Comparison of ENCODE assay signal across 17 cellular contexts in genomic region chr12:112795582-112795981, GRCh38. TPM values are rescaled to one million over a fixed set of nuclear protein-coding genes. Genes with fewer than 3 reads are reported as not detected.
DNase-seq lines count a peak whose midpoint lies in the region; ATAC-seq lines count a peak whose summit lies in the region.
"Had no signal": no experiment of that assay in that cellular context is flagged by ENCODE, and none has a peak within 500 bp of the region (broad histone marks: within the 10 kb centered on the region; RNA-seq: fewer than 3 reads in every experiment).

No MANE protein-coding gene starts in this region.

- H3K36me3 ChIP-seq in trophoblast cell (ENCODE audit: control insufficient read depth in 1 of 2, insufficient read depth in 2 of 2, low read length in 2 of 2), result no peaks in the 10 kb centered on the region
- H3K36me3 ChIP-seq: BLaER1 treated with 17β-estradiol and CSF1 and Interleukin-3, amounts not matched to agents 10 nM and 100 nM had no signal

- no peak for ATAC-seq in HG03108 (IDR thresholded peaks at IDR 0.05; ENCODE audit: unreplicated experiment)
- ATAC-seq: CD8-positive, alpha-beta T cell; GM12878 had no signal

- H3K4ac ChIP-seq in trophoblast cell (ENCODE audit: low read depth, low read length), result no peak overlapping the region

- no peak overlapping the region for H4K12ac ChIP-seq in trophoblast cell (ENCODE audit: low read depth, low read length)

- no peak overlapping the region for H4K8ac ChIP-seq in trophoblast cell (ENCODE audit: low read depth, low read length)

- no peak overlapping the region for H3K14ac ChIP-seq in trophoblast cell (ENCODE audit: low read length)

- no peak overlapping the region for H2BK5ac ChIP-seq in trophoblast cell (ENCODE audit: low read depth, low read length, poor library complexity)

- no peaks in the 10 kb centered on the region for H3K9me3 ChIP-seq in trophoblast cell (ENCODE audit: insufficient read depth, low read depth, low read length)
- H3K9me3 ChIP-seq: BLaER1 treated with 17β-estradiol and CSF1 and Interleukin-3, amounts not matched to agents 10 nM and 100 nM had no signal

- H3K4me1 Mint-ChIP-seq in activated naive CD4-positive, alpha-beta T cell treated with anti-CD3 and anti-CD28 coated beads, Interleukin-2, amount 50 U/mL, for 24 hours, result no peaks in the 10 kb centered on the region
- H3K4me1 Mint-ChIP-seq: B cell had no signal

- no peak overlapping the region for H3K4me3 Mint-ChIP-seq in activated naive CD4-positive, alpha-beta T cell treated with anti-CD3 and anti-CD28 coated beads, Interleukin-2, amount 50 U/mL, for 24 hours
- H3K4me3 Mint-ChIP-seq: B cell; CD8-positive, alpha-beta T cell had no signal

- no peak overlapping the region for H4K91ac ChIP-seq in trophoblast cell (ENCODE audit: low read depth, low read length)

- WGBS in trophoblast cell (ENCODE audit: extremely low coverage, insufficient coverage, insufficient read length), result no CpG with 5 or more reads among the region's 3 CpGs

- H3K79me2 ChIP-seq in trophoblast cell (ENCODE audit: control insufficient read depth, insufficient read depth, low read length, poor library complexity), result no peaks in the 10 kb centered on the region

- H3K9ac ChIP-seq in trophoblast cell (ENCODE audit: low read length), result no peak overlapping the region
- H3K9ac ChIP-seq: BLaER1 treated with 17β-estradiol and CSF1 and Interleukin-3, amounts not matched to agents 10 nM and 100 nM; GM23248 had no signal

- H3K4me3 ChIP-seq in trophoblast cell (ENCODE audit: low read depth, low read length), result no peak overlapping the region
- H3K4me3 ChIP-seq: BLaER1 treated with 17β-estradiol and CSF1 and Interleukin-3, amounts not matched to agents 10 nM and 100 nM; GM12878; GM23248 had no signal

- peak overlapping the region; percentile 20 for H3K27ac Mint-ChIP-seq in activated naive CD4-positive, alpha-beta T cell treated with anti-CD3 and anti-CD28 coated beads, Interleukin-2, amount 50 U/mL, for 24 hours
- H3K27ac Mint-ChIP-seq: B cell; CD8-positive, alpha-beta T cell had no signal

- no peak overlapping the region for H2AFZ ChIP-seq in trophoblast cell (ENCODE audit: insufficient read depth, low read length, poor library complexity)
- H2AFZ ChIP-seq: GM23248 had no signal

- H3K4me1 ChIP-seq in trophoblast cell (ENCODE audit: control insufficient read depth in 1 of 2, insufficient read depth in 2 of 2, low read length in 2 of 2), result no peaks in the 10 kb centered on the region

- H3K18ac ChIP-seq in trophoblast cell (ENCODE audit: low read length), result no peak overlapping the region

- H3K9me3 Mint-ChIP-seq in activated naive CD4-positive, alpha-beta T cell treated with anti-CD3 and anti-CD28 coated beads, Interleukin-2, amount 50 U/mL, for 24 hours, result no peaks in the 10 kb centered on the region
- H3K9me3 Mint-ChIP-seq: CD8-positive, alpha-beta T cell had no signal

- H3K27me3 Mint-ChIP-seq in activated naive CD4-positive, alpha-beta T cell treated with anti-CD3 and anti-CD28 coated beads, Interleukin-2, amount 50 U/mL, for 24 hours, result peaks cover 14% of the 10 kb centered on the region

- no peak overlapping the region for H3K23ac ChIP-seq in trophoblast cell (ENCODE audit: low read length)

- no peaks in the 10 kb centered on the region for H3K79me1 ChIP-seq in trophoblast cell (ENCODE audit: low read length)

- H3K4me2 ChIP-seq in trophoblast cell (ENCODE audit: low read length), result peak overlapping the region; percentile 14
- H3K4me2 ChIP-seq: BLaER1 treated with 17β-estradiol and CSF1 and Interleukin-3, amounts not matched to agents 10 nM and 100 nM had no signal

- H3K36me3 Mint-ChIP-seq in activated naive CD4-positive, alpha-beta T cell treated with anti-CD3 and anti-CD28 coated beads, Interleukin-2, amount 50 U/mL, for 24 hours, result no peaks in the 10 kb centered on the region
- H3K36me3 Mint-ChIP-seq: CD8-positive, alpha-beta T cell had no signal

- H3K27ac ChIP-seq in angular gyrus (ENCODE audit: low read depth, low read length) (peak overlapping the region; percentile 38), trophoblast cell (ENCODE audit: low read depth, low read length) (no peak overlapping the region)
- H3K27ac ChIP-seq: 22Rv1; BLaER1 treated with 17β-estradiol and CSF1 and Interleukin-3, amounts not matched to agents 10 nM and 100 nM; GM23248 had no signal

- H3K27me3 ChIP-seq in trophoblast cell (ENCODE audit: insufficient read depth, low read length), result no peaks in the 10 kb centered on the region

- H2AK5ac ChIP-seq in trophoblast cell (ENCODE audit: low read length), result no peak overlapping the region

- H2BK12ac ChIP-seq in trophoblast cell (ENCODE audit: low read length), result no peak overlapping the region

- no peak overlapping the region for H2BK120ac ChIP-seq in trophoblast cell (ENCODE audit: insufficient read depth, low read length, poor library complexity)

- no peak for DNase-seq in activated naive CD4-positive, alpha-beta T cell treated with Interleukin-2 at 50 U/mL for 16 hours
- DNase-seq in trophoblast cell, result no peak
- DNase-seq in DMS153 (lab: John Stamatoyannopoulos, UW), result no peak
- DNase-seq in NCI-H2081 treated with DMSO at 0.1 percent for 48 hours (lab: John Stamatoyannopoulos, UW), result no peak
- DNase-seq: Calu3; CD8-positive, alpha-beta T cell; DND-41; EL; GM23248; H7 had no signal

RNA-seq across cellular contexts. Expression of gene RPH3A, which starts 4.0 kb away (rescaled TPM):
- polyA plus RNA-seq in trophoblast cell (2013), result 0.05 and 0.07 TPM in 2 replicates
- polyA plus RNA-seq: GM12878, GM23248 had no signal
